8 cellular contexts compared by ENCODE assay signal in the genomic region with DNA sequence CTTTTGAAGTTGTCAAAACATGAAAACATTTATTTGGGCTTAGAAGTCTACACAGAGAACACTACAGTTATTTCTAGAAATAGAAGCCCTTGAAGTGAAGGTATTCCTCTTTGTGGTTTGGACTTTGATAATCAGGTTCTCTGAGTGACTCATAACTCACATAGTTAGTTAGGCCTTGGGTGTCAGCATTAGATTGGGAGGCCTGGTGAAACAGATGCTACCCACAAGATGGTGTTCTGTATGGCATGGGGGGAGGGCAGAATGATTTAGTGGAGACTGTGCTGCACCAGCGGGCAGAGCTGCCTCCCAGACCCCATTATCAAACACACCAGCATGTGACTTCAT.
DNase-seq lines count a peak whose midpoint lies in the region; ATAC-seq and TF ChIP-seq lines count a peak whose summit lies in the region.

No MANE protein-coding gene starts in this region.

- TF ChIP-seq CTCF in MM.1S (IDR thresholded peaks at IDR 0.05; ENCODE audit: low read length) = no peak
- no peak for TF ChIP-seq CTCF in psoas muscle (IDR thresholded peaks at IDR 0.05)
- TF ChIP-seq CTCF in ascending aorta (IDR thresholded peaks at IDR 0.05) = no peak
- no peak for TF ChIP-seq CTCF in testis (IDR thresholded peaks at IDR 0.05)

- no peaks in the 10 kb centered on the region for H4K20me1 ChIP-seq in MM.1S (ENCODE audit: insufficient read depth, low read length)

- no peak for TF ChIP-seq POLR2A in testis (IDR thresholded peaks at IDR 0.05)

- peaks cover 17% of the 10 kb centered on the region; the same call in 1 of the 2 replicates for H3K4me1 ChIP-seq in MM.1S (ENCODE audit: low read length)
- H3K4me1 ChIP-seq in psoas muscle = peaks cover 64% of the 10 kb centered on the region
- H3K4me1 ChIP-seq in ascending aorta = peaks cover 0 to 3% of the 10 kb centered on the region in 2 donors
- H3K4me1 ChIP-seq in testis = no peaks in the 10 kb centered on the region

- peak; percentile 64 to 71 for ATAC-seq in activated CD4-positive, CD25-positive, alpha-beta regulatory T cell treated with anti-CD3 and anti-CD28 coated beads, Interleukin-2, amount 50 U/mL, for 24 hours
- ATAC-seq in HG02588 (IDR thresholded peaks at IDR 0.05; ENCODE audit: unreplicated experiment) (peak; percentile 92), psoas muscle (peak in 1 of 4 donors; percentile 28), GM19324 (IDR thresholded peaks at IDR 0.05; ENCODE audit: low FRiP score, unreplicated experiment) (no peak)

- intact Hi-C loops in psoas muscle (cut with DNase I) = loop anchor here in 1 of 2 donors (5.0 kb wide), 1 partner anchor 110 kb away; a partner anchor contains a TSS
- intact Hi-C loops in ascending aorta (cut with DNase I) = no loop called here
- intact Hi-C loops in testis (cut with DNase I; ENCODE audit: low total_unique reads) = no loop called here

- H3K9me2 ChIP-seq in MM.1S (replicated peaks; ENCODE audit: insufficient read depth, low read length) = no peaks in the 10 kb centered on the region

- H3K9me3 ChIP-seq in MM.1S (replicated peaks; ENCODE audit: insufficient read depth, low read length) (no peaks in the 10 kb centered on the region), psoas muscle (no peaks in the 10 kb centered on the region), ascending aorta (no peaks in the 10 kb centered on the region), testis (no peaks in the 10 kb centered on the region)

- H3K4me3 ChIP-seq in MM.1S (ENCODE audit: low read length) (no peak overlapping the region), psoas muscle (no peak overlapping the region), ascending aorta (no peak overlapping the region), testis (no peak overlapping the region)

- WGBS in psoas muscle, 3 donors = 94 to 100% (median 94%) methylated on average over 1 of the region's 1 CpG
- WGBS in testis, 2 donors = 63 to 75% methylated on average over 1 of the region's 1 CpG

- H3K36me3 ChIP-seq in MM.1S (replicated peaks; ENCODE audit: insufficient read depth, low read length) = no peaks in the 10 kb centered on the region
- H3K36me3 ChIP-seq in psoas muscle (ENCODE audit: insufficient read depth in 1 of 2, low read depth in 1 of 2) = no peaks in the 10 kb centered on the region
- no peaks in the 10 kb centered on the region for H3K36me3 ChIP-seq in ascending aorta
- no peaks in the 10 kb centered on the region for H3K36me3 ChIP-seq in testis (ENCODE audit: low read depth, missing control alignments)

- H3K9ac ChIP-seq in MM.1S (ENCODE audit: low read length) = no peak overlapping the region

- H3K27ac ChIP-seq in MM.1S (ENCODE audit: low read length) = no peak overlapping the region
- H3K27ac ChIP-seq in psoas muscle = peak overlapping the region; percentile 58
- no peak overlapping the region for H3K27ac ChIP-seq in ascending aorta
- no peak overlapping the region for H3K27ac ChIP-seq in testis

- H3F3A ChIP-seq in MM.1S (ENCODE audit: insufficient read depth, low read length) = no peaks in the 10 kb centered on the region

- H3K27me3 ChIP-seq in MM.1S (replicated peaks; ENCODE audit: insufficient read depth, low read length) (no peaks in the 10 kb centered on the region), psoas muscle (ENCODE audit: insufficient read depth in 3 of 3, low read length in 2 of 3) (no peaks in the 10 kb centered on the region), ascending aorta (no peaks in the 10 kb centered on the region), testis (no peaks in the 10 kb centered on the region)

- H2AFZ ChIP-seq in MM.1S (ENCODE audit: low read length) = no peak overlapping the region

- no peaks in the 10 kb centered on the region for H3K79me2 ChIP-seq in MM.1S (ENCODE audit: low read length)

- peak overlapping the region; percentile 1; the same call in 1 of the 2 replicates for H3K4me2 ChIP-seq in MM.1S (ENCODE audit: low read depth, low read length)

- DNase-seq in activated CD4-positive, CD25-positive, alpha-beta regulatory T cell (lab: John Stamatoyannopoulos, UW) = no peak
- peak; percentile 68 for DNase-seq in MM.1S
- DNase-seq in psoas muscle = no peak
- no peak for DNase-seq in ascending aorta (ENCODE audit: low spot score in 2 of 2)
- no peak for DNase-seq in testis
